8 cellular contexts compared by ENCODE assay signal in the genomic region with DNA sequence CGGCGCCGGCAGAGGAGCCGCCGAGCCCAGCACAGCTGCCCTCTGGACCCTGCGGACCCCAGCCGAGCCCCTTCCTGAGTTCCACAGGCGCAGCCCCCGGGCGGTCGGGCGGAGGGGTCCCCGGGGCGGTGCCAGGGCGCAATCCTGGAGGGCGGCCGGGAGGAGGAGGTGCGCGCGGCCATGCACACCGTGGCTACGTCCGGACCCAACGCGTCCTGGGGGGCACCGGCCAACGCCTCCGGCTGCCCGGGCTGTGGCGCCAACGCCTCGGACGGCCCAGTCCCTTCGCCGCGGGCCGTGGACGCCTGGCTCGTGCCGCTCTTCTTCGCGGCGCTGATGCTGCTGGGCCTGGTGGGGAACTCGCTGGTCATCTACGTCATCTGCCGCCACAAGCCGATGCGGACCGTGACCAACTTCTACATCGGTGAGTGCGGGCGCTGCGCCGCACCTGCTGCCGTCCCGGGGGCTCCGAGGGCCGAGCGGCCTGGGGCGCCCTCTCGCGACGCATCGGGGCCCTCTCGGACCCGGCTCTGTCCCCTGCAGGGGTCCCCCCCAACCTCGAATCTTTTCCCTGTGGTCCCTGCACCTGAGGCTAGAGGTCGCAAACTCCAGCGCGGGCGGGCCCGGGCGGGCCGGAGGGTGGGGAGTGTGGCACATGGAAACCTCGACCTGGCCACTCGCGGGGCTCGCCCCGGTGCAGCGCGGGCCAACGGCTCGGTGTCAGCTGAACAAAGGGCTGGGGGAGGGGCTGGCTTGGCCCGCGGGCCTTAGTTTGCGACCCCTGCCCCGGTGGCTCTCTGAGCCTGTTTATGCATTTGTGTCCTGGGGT. TPM values are rescaled to one million over a fixed set of nuclear protein-coding genes. Genes with fewer than 3 reads are reported as not detected.
DNase-seq lines count a peak whose midpoint lies in the region; ATAC-seq, FAIRE-seq and TF ChIP-seq lines count a peak whose summit lies in the region.

A gene (plus strand): TSS at position 11 of the 829 bp plus-strand sequence. CDS start 170 bp downstream, at position 181.

- H4K91ac ChIP-seq in mesenchymal stem cell (ENCODE audit: low read length) = no peak within 1 kb of the TSS

- H3K4ac ChIP-seq in mesenchymal stem cell (ENCODE audit: low read depth in 1 of 2, low read length in 2 of 2) = no peak within 1 kb of the TSS

- H2BK12ac ChIP-seq in mesenchymal stem cell (ENCODE audit: low read length in 2 of 2) = peak within 1 kb of the TSS in 1 of 2 experiments; percentile 24

- no peak within 1 kb of the TSS for H4K8ac ChIP-seq in mesenchymal stem cell (ENCODE audit: low read length)

- H3K36me3 ChIP-seq in RWPE2 (ENCODE audit: low read depth) (no peaks in the 10 kb centered on the region), breast epithelium (no peaks in the 10 kb centered on the region), mesenchymal stem cell (ENCODE audit: control insufficient read depth in 1 of 2, insufficient read depth in 2 of 2, low read depth in 1 of 2, low read length in 2 of 2) (no peaks in the 10 kb centered on the region)

- no peak for FAIRE-seq in A549 (lab: Jason Lieb, UNC)

- H3K79me1 ChIP-seq in mesenchymal stem cell (replicated peaks; ENCODE audit: low read length, poor library complexity, severe bottlenecking) = no peaks in the 10 kb centered on the region

- H3K9me3 ChIP-seq in A549 (no peaks in the 10 kb centered on the region), RWPE2 (ENCODE audit: severe bottlenecking) (no peaks in the 10 kb centered on the region), breast epithelium (no peaks in the 10 kb centered on the region), mesenchymal stem cell (ENCODE audit: control insufficient read depth, low read length) (no peaks in the 10 kb centered on the region)

- TF ChIP-seq POLR2A in A549 (IDR thresholded peaks at IDR 0.05; ENCODE audit: low read length) (no peak), breast epithelium (IDR thresholded peaks at IDR 0.05) (no peak)

- no peak within 1 kb of the TSS for H2BK5ac ChIP-seq in mesenchymal stem cell (ENCODE audit: low read depth, low read length, poor library complexity, severe bottlenecking)

- CTCF ChIA-PET in A549 (lab: Yijun Ruan, JAX) = interaction anchor here (0.7 to 1.1 kb wide), 3 partner anchors 39 to 148 kb away, joined by 3 to 5 read pairs (median 4); a partner anchor contains a TSS

- H2BK15ac ChIP-seq in mesenchymal stem cell (ENCODE audit: low read depth, poor library complexity, severe bottlenecking) = peak within 1 kb of the TSS; percentile 80

- peak within 1 kb of the TSS in 1 of 2 experiments; percentile 78 for H3K18ac ChIP-seq in mesenchymal stem cell (ENCODE audit: low read depth in 1 of 2, low read length in 2 of 2)

- H2AK5ac ChIP-seq in mesenchymal stem cell (ENCODE audit: low read length, severe bottlenecking) = no peak within 1 kb of the TSS

- ATAC-seq in A549 (peak; percentile 44 to 67), RWPE2 (ENCODE audit: low read depth) (no peak; the same call in 2 of the 3 replicates), HG03354 (IDR thresholded peaks at IDR 0.05; ENCODE audit: poor library complexity, severe bottlenecking, unreplicated experiment) (no peak)

- peak within 1 kb of the TSS in 1 of 2 experiments; percentile 81 for H3K14ac ChIP-seq in mesenchymal stem cell (ENCODE audit: low read length in 2 of 2)

- H3K27ac ChIP-seq in A549 = peak within 1 kb of the TSS; percentile 63 to 85
- no peak within 1 kb of the TSS for H3K27ac ChIP-seq in RWPE2 (ENCODE audit: poor library complexity, severe bottlenecking)
- no peak within 1 kb of the TSS for H3K27ac ChIP-seq in breast epithelium
- H3K27ac ChIP-seq in mesenchymal stem cell (ENCODE audit: low read length, poor library complexity, severe bottlenecking) = no peak within 1 kb of the TSS

- 0% methylated on average over 8 of the region's 87 CpGs for WGBS in A549 (ENCODE audit: missing lambda C conversion rate)
- under 1% methylated on average over 80 of the region's 87 CpGs for WGBS in mesenchymal stem cell

- H2BK120ac ChIP-seq in mesenchymal stem cell (ENCODE audit: low read depth, low read length) = no peak within 1 kb of the TSS

- H3K4me3 ChIP-seq in A549 (peak within 1 kb of the TSS; percentile 49), GM12864 (ENCODE audit: low read depth, low read length) (peak within 1 kb of the TSS; percentile 44), RWPE2 (ENCODE audit: severe bottlenecking) (no peak within 1 kb of the TSS), breast epithelium (peak within 1 kb of the TSS; percentile 13 to 71 (median 47)), mesenchymal stem cell (ENCODE audit: insufficient read depth in 1 of 2, low read depth in 1 of 2, low read length in 2 of 2) (peak within 1 kb of the TSS; percentile 29 to 44)

- TF ChIP-seq RAD21 in A549 (conservative IDR thresholded peaks at IDR 0.05 in 1 of 2, IDR thresholded peaks at IDR 0.05 in 1 of 2) = peak; percentile 68 to 82

- H3K27me3 ChIP-seq in RWPE2 (ENCODE audit: insufficient read depth, poor library complexity, severe bottlenecking) (peaks cover 40% of the 10 kb centered on the region), breast epithelium (peaks cover 19 to 36% of the 10 kb centered on the region in 2 donors), mesenchymal stem cell (ENCODE audit: control insufficient read depth in 1 of 2, insufficient read depth in 1 of 2, low read length in 2 of 2) (peaks cover 40 to 42% of the 10 kb centered on the region in 2 experiments)

- POLR2A ChIA-PET in A549 (lab: Yijun Ruan, JAX) = no interaction called here

- DNase-seq in A549 (ENCODE audit: low read depth in 1 of 2, low spot score in 1 of 2) (peak; percentile 51 to 59), GM12864 (ENCODE audit: low read depth) (no peak), RWPE2 (ENCODE audit: low spot score) (peak; percentile 58), breast epithelium (ENCODE audit: low spot score in 2 of 2) (no peak), mesenchymal stem cell (peak; percentile 41), NCI-H187 treated with DMSO at 0.1 percent for 48 hours (lab: John Stamatoyannopoulos, UW) (no peak), NCI-H187 (lab: John Stamatoyannopoulos, UW) (no peak)

- TF ChIP-seq EP300 in A549 (IDR thresholded peaks at IDR 0.05) = no peak

- H3K23ac ChIP-seq in mesenchymal stem cell (ENCODE audit: low read length in 2 of 2) = peak within 1 kb of the TSS in 1 of 2 experiments; percentile 89

- intact Hi-C loops in breast epithelium (cut with DNase I; ENCODE audit: low total_unique reads) = loop anchor here (5.0 kb wide), 2 partner anchors 60 to 150 kb away; a partner anchor contains a TSS

- H3K4me1 ChIP-seq in A549 (peaks cover 14% of the 10 kb centered on the region; the same call in 1 of the 3 replicates), RWPE2 (ENCODE audit: insufficient read depth, poor library complexity, severe bottlenecking) (no peaks in the 10 kb centered on the region), breast epithelium (peaks cover 14 to 31% of the 10 kb centered on the region in 2 donors), mesenchymal stem cell (ENCODE audit: control insufficient read depth, insufficient read depth, low read depth, low read length) (peaks cover 41% of the 10 kb centered on the region)

- H3K4me2 ChIP-seq in A549 (peak within 1 kb of the TSS; percentile 98), mesenchymal stem cell (ENCODE audit: low read length, poor library complexity, severe bottlenecking) (peak within 1 kb of the TSS; percentile 69)

- TF ChIP-seq CTCF in A549 (IDR thresholded peaks at IDR 0.05) (peak; percentile 66), GM12864 (IDR thresholded peaks at IDR 0.05; ENCODE audit: low read depth, low read length, missing control alignments) (peak; percentile 54), RWPE2 (IDR thresholded peaks at IDR 0.05; ENCODE audit: poor library complexity, severe bottlenecking) (peak; percentile 66), breast epithelium (IDR thresholded peaks at IDR 0.05) (peak in 1 of 3 donors; percentile 33)

- H3K9ac ChIP-seq in mesenchymal stem cell (ENCODE audit: low read length) = no peak within 1 kb of the TSS

- H2AFZ ChIP-seq in mesenchymal stem cell (ENCODE audit: low read depth, low read length) = no peak within 1 kb of the TSS

TF ChIP-seq in A549, 52 proteins besides CTCF, POLR2A, EP300 and RAD21:
- TF ChIP-seq RARB (CRISPR knock-in tag; IDR thresholded peaks at IDR 0.05) (no peak), SMC3 (IDR thresholded peaks at IDR 0.05) (peak; percentile 76), CBX2 (IDR thresholded peaks at IDR 0.05; ENCODE audit: borderline replicate concordance, low read depth) (no peak), CHD2 (IDR thresholded peaks at IDR 0.05; ENCODE audit: low read length, partially characterized antibody) (no peak), ZFP36 (IDR thresholded peaks at IDR 0.05; ENCODE audit: borderline replicate concordance, partially characterized antibody) (peak; percentile 94), NR3C1 (IDR thresholded peaks at IDR 0.05) (no peak), KDM1A (IDR thresholded peaks at IDR 0.05; ENCODE audit: low read depth) (peak; percentile 25; the same call in 1 of the 2 replicates)
- TF ChIP-seq, protein P1, sequence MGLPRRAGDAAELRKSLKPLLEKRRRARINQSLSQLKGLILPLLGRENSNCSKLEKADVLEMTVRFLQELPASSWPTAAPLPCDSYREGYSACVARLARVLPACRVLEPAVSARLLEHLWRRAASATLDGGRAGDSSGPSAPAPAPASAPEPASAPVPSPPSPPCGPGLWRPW (IDR thresholded peaks at IDR 0.05) = no peak
- TF ChIP-seq, protein P2, sequence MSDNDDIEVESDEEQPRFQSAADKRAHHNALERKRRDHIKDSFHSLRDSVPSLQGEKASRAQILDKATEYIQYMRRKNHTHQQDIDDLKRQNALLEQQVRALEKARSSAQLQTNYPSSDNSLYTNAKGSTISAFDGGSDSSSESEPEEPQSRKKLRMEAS (IDR thresholded peaks at IDR 0.05) = peak; percentile 55; the same call in 1 of the 2 replicates

RNA-seq across cellular contexts. Expression of the gene that starts here (rescaled TPM):
- polyA plus RNA-seq in A549 (2011; rRNA removed) = 0.05 and 0.14 TPM in 2 replicates
- 0.46 and 0.93 TPM in 2 replicates for polyA plus RNA-seq in A549 (2012; cell fraction: cytosol; rRNA removed)
- polyA plus RNA-seq in A549 (2012; cell fraction: nucleus; rRNA removed) = 1.2 and 2.9 TPM in 2 replicates
- 0.18 to 0.79 TPM (median 0.38 TPM) in 3 replicates for polyA plus RNA-seq in A549 (2017; fragmentation: RNase III; extraction: RNeasy Plus Mini Kit Qiagen cat#74134 plus additional on column Dnase treatment)
- polyA minus RNA-seq in A549 (2011; rRNA and poly(A)+ RNA removed) = not detected in 2 replicates
- under 1 TPM in 2 of 3 donors, not detected in 1; 0.15 to 0.33 TPM for total RNA-seq in breast epithelium
- polyA plus RNA-seq in mesenchymal stem cell (2013, experiment 1 of 2) = not detected
- not detected for polyA plus RNA-seq in mesenchymal stem cell (2013, experiment 2 of 2)

Comparison
In these comparisons a context has a peak if more than half of its experiments do, and no peak if none do; other contexts are left out.
1. ATAC-seq: peak in A549 (2 of 2); none in RWPE2 (single experiment) and HG03354 (single experiment).
2. DNase-seq: peak in A549 (2 of 2), RWPE2 (single experiment) and mesenchymal stem cell (single experiment); none in GM12864 (single experiment), breast epithelium (0 of 2), NCI-H187 treated with DMSO at 0.1 percent for 48 hours (single experiment) and NCI-H187 (0 of 2).
3. H3K27ac ChIP-seq: peak in A549 (2 of 2); none in RWPE2 (single experiment), breast epithelium (0 of 2) and mesenchymal stem cell (single experiment).